Comparison of ENCODE assay signal across 29 cellular contexts in genomic region chr6:8020083-8020482, GRCh38.
"Had no signal": no experiment of that assay in that cellular context is flagged by ENCODE, and none has a peak within 500 bp of the region (broad histone marks: within the 10 kb centered on the region; RNA-seq: fewer than 3 reads in every experiment).

No MANE protein-coding gene starts in this region.

- H3K36me3 ChIP-seq: pancreas, prostate gland, right atrium auricular region, thyroid gland, vagina had no signal

- H3K4me1 ChIP-seq: pancreas, prostate gland, right atrium auricular region, spleen, thyroid gland, tibial nerve, upper lobe of left lung, vagina had no signal

- H3K4me3 Mint-ChIP-seq: naive thymus-derived CD4-positive, alpha-beta T cell; natural killer cell treated with Interleukin-12 subunit alpha and Interleukin-12 subunit beta and Interleukin-15 and Interleukin-18, amount 100 ng/mL, for 72 hours; nephron progenitor cell; neural crest cell; stimulated activated naive B cell treated with anti-CD40 and anti-IgM and Interleukin-4, amounts not matched to agents 10 μg/mL and 1 μg/mL and 100 μg/mL, for 72 hours; stimulated activated naive CD8-positive, alpha-beta T cell treated with anti-CD3 and anti-CD28 coated beads, Interleukin-15, Interleukin-2, amounts not matched to agents 100 ng/mL and 50 ng/mL, for 24 hours had no signal

- H3K4me3 ChIP-seq: pancreas, prostate gland, right atrium auricular region, skin epidermis, smooth muscle cell, spleen, stomach, thoracic aorta, thyroid gland, tibial nerve, upper lobe of left lung, vagina had no signal

- ATAC-seq: naive thymus-derived CD4-positive, alpha-beta T cell; natural killer cell treated with Interleukin-12 subunit alpha and Interleukin-12 subunit beta and Interleukin-15 and Interleukin-18, amount 100 ng/mL, for 72 hours; pancreas; sciatic nerve; stimulated activated naive B cell treated with anti-CD40 and anti-IgM and Interleukin-4, amounts not matched to agents 10 μg/mL and 1 μg/mL and 100 μg/mL, for 72 hours had no signal

- H3K27ac Mint-ChIP-seq: naive thymus-derived CD4-positive, alpha-beta T cell; natural killer cell treated with Interleukin-12 subunit alpha and Interleukin-12 subunit beta and Interleukin-15 and Interleukin-18, amount 100 ng/mL, for 72 hours; nephron progenitor cell; stimulated activated naive B cell treated with anti-CD40 and anti-IgM and Interleukin-4, amounts not matched to agents 10 μg/mL and 1 μg/mL and 100 μg/mL, for 72 hours; stimulated activated naive CD8-positive, alpha-beta T cell treated with anti-CD3 and anti-CD28 coated beads, Interleukin-15, Interleukin-2, amounts not matched to agents 100 ng/mL and 50 ng/mL, for 24 hours had no signal

- H3K27ac ChIP-seq: neutrophil, pancreas, prostate gland, right atrium auricular region, skin epidermis, spleen, stomach, thoracic aorta, thyroid gland, tibial nerve, upper lobe of left lung, vagina had no signal

- H3K9me3 Mint-ChIP-seq: nephron progenitor cell; stimulated activated naive CD8-positive, alpha-beta T cell treated with anti-CD3 and anti-CD28 coated beads, Interleukin-15, Interleukin-2, amounts not matched to agents 100 ng/mL and 50 ng/mL, for 24 hours had no signal

- H3K9me3 ChIP-seq: neutrophil, pancreas, prostate gland, right atrium auricular region, spleen, stomach, thoracic aorta, thyroid gland, tibial nerve, upper lobe of left lung, vagina had no signal

- H3K4me1 Mint-ChIP-seq: neural crest cell had no signal

- H3K27me3 Mint-ChIP-seq: naive thymus-derived CD4-positive, alpha-beta T cell; natural killer cell treated with Interleukin-12 subunit alpha and Interleukin-12 subunit beta and Interleukin-15 and Interleukin-18, amount 100 ng/mL, for 72 hours; stimulated activated naive B cell treated with anti-CD40 and anti-IgM and Interleukin-4, amounts not matched to agents 10 μg/mL and 1 μg/mL and 100 μg/mL, for 72 hours; stimulated activated naive CD8-positive, alpha-beta T cell treated with anti-CD3 and anti-CD28 coated beads, Interleukin-15, Interleukin-2, amounts not matched to agents 100 ng/mL and 50 ng/mL, for 24 hours had no signal

- DNase-seq: naive thymus-derived CD4-positive, alpha-beta T cell; nephron progenitor cell; nucleus accumbens; pancreas; retina; spleen; stimulated activated CD4-positive, alpha-beta T cell treated with anti-CD3 and anti-CD28 coated beads, Interleukin-12 subunit alpha, Interleukin-12 subunit beta, amount 100 ng/mL, for 4 hours; stimulated activated CD4-positive, alpha-beta T cell treated with anti-CD3 and anti-CD28 coated beads, Interleukin-1b, Interleukin-23, amount 100 ng/mL, for 48 hours; stimulated activated CD4-positive, alpha-beta T cell treated with anti-CD3 and anti-CD28 coated beads, Interleukin-4, amount 100 ng/mL, for 1 hour; stimulated activated CD4-positive, alpha-beta T cell treated with anti-CD3 and anti-CD28 coated beads, Interleukin-4, amount 100 ng/mL, for 4 hours; stimulated activated CD8-positive, alpha-beta memory T cell treated with anti-CD3 and anti-CD28 coated beads, Interleukin-4, amount 100 ng/mL, for 48 hours; stimulated activated naive B cell treated with anti-CD40 and anti-IgM and Interleukin-4, amounts not matched to agents 10 μg/mL and 1 μg/mL and 100 μg/mL, for 72 hours; stimulated activated naive CD4-positive, alpha-beta T cell treated with Interleukin-2 at 50 U/mL for 16 hours; stomach; thyroid gland; trophoblast cell; upper lobe of left lung had no signal

- H3K4me2 ChIP-seq: smooth muscle cell had no signal

- H3K27me3 ChIP-seq: neutrophil, pancreas, right atrium auricular region, spleen, stomach, thyroid gland, tibial nerve, upper lobe of left lung, vagina had no signal
